ENCODE assay signal across 26 cellular contexts in the genomic region with DNA sequence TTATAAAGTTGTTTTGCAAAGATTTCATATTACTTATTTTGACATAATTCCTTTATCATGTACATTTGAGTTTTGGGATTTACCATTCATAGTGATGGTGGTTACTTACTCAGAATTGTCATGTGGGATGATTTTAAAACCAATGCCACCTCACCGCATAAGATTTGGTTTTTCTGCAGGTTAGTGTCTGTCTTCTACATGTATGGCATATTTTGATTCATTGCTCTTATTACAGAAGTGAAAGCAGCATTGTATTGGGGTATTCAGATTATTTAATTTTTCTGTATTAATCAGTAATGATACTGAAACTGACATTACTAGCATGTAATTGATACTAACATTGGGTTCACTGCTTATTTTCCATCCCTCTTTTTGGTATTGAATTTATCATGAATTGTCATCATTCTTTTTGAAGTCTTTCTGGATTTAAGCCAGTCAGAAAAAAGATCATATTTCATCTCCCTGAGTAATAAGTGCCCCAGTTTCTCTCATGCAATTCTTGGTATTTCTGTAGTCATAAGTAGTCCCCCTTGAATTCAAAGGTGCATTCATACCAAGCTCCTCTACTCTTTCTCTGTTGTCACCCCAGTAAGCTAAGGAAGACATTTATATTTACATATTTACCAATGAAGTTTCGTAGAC.
DNase-seq lines count a peak whose midpoint lies in the region; ATAC-seq, FAIRE-seq and TF ChIP-seq lines count a peak whose summit lies in the region.
"Had no signal": no experiment of that assay in that cellular context is flagged by ENCODE, and none has a peak within 500 bp of the region (broad histone marks: within the 10 kb centered on the region; RNA-seq: fewer than 3 reads in every experiment).

No MANE protein-coding gene starts in this region.

- no peak for FAIRE-seq in D721Med (lab: Jason Lieb, UNC)
- FAIRE-seq: GM19239, islet of Langerhans, pancreas had no signal

- TF ChIP-seq CTCF in D721Med (IDR thresholded peaks at IDR 0.05; ENCODE audit: insufficient read depth, missing control alignments) = no peak

- ATAC-seq in activated CD4-positive, CD25-positive, alpha-beta regulatory T cell treated with anti-CD3 and anti-CD28 coated beads, Interleukin-2, amount 50 U/mL, for 24 hours = peak; percentile 80 to 81
- peak; percentile 20 for ATAC-seq in HG02610 (IDR thresholded peaks at IDR 0.05; ENCODE audit: unreplicated experiment)
- ATAC-seq in SK-N-SH treated with all-trans-retinoic acid at 6 μM for 48 hours = 0 out of 3 replicates have a peak, but pooled peaks have one; percentile 30
- ATAC-seq in GM21619 (IDR thresholded peaks at IDR 0.05; ENCODE audit: unreplicated experiment) = no peak
- ATAC-seq: effector memory CD8-positive, alpha-beta T cell; pancreas; T-cell had no signal

- DNase-seq in activated CD4-positive, CD25-positive, alpha-beta regulatory T cell treated with anti-CD3 and anti-CD28 coated beads, Interleukin-2, amount 50 U/mL, for 72 hours = no peak
- DNase-seq in myocyte (ENCODE audit: low read depth) (peak; percentile 24), CD1c-positive myeloid dendritic cell (ENCODE audit: extremely low spot score) (no peak), D721Med (ENCODE audit: insufficient read length, low spot score) (no peak)
- DNase-seq: activated CD4-positive, alpha-beta T cell treated with anti-CD3 and anti-CD28 coated beads, Interleukin-2, amount 50 U/mL, for 1 hour; cortex of kidney; DND-41; effector memory CD8-positive, alpha-beta T cell; glutamatergic neuron; Kasumi-1; left ventricle myocardium inferior; NCI-H146; NCI-H510A; pancreas; RPMI8226; SJCRH30; stimulated activated naive CD4-positive, alpha-beta T cell; T-cell; testis; WERI-Rb-1 had no signal

TF ChIP-seq in SK-N-SH treated with all-trans-retinoic acid at 6 μM for 48 hours, 23 proteins besides CTCF, POLR2A, EP300 and RAD21:
- TF ChIP-seq CREB5 (CRISPR knock-in tag; IDR thresholded peaks at IDR 0.05; ENCODE audit: low read depth) (no peak), ZC3H10 (CRISPR knock-in tag; IDR thresholded peaks at IDR 0.05) (peak; percentile 72; the same call in 1 of the 2 replicates), ZNF8 (CRISPR knock-in tag; IDR thresholded peaks at IDR 0.05) (no peak), ISL1 (CRISPR knock-in tag; IDR thresholded peaks at IDR 0.05) (0 out of 2 replicates have a peak, but pooled peaks have one; percentile 31), TOX (CRISPR knock-in tag; IDR thresholded peaks at IDR 0.05; ENCODE audit: borderline replicate concordance) (peak; percentile 55; the same call in 1 of the 2 replicates), CSRNP3 (CRISPR knock-in tag; IDR thresholded peaks at IDR 0.05) (no peak)
